In the genomic region with DNA sequence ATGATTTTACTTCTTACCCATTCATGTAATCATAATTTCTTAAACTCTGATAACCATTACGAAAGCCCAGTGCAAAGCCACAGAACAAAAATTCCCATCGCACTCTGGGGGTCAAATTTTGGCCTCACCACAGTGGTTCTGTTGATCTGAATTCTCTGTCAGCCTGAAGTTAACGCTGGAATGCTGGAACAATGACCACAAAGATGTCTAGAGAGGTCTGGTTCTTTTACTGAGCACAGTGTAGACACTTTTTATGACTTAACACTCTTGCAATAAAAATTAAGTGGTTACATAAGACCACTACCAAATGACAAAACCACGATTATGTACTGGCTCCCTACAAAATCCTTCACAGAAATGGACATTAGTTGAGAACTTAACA, we compare ENCODE assay signal across 18 cellular contexts.
DNase-seq lines count a peak whose midpoint lies in the region; ATAC-seq and TF ChIP-seq lines count a peak whose summit lies in the region.
"Had no signal": no experiment of that assay in that cellular context is flagged by ENCODE, and none has a peak within 500 bp of the region (broad histone marks: within the 10 kb centered on the region; RNA-seq: fewer than 3 reads in every experiment).

No MANE protein-coding gene starts in this region.

- intact Hi-C loops in uterus (cut with DNase I; ENCODE audit: low total_unique reads), result no loop called here

- WGBS in lung, 2 donors, result 51 to 63% methylated on average over 4 of the region's 4 CpGs

- no peaks in the 10 kb centered on the region for H3K27me3 ChIP-seq in lung (ENCODE audit: control insufficient read depth, insufficient read depth)
- no peaks in the 10 kb centered on the region for H3K27me3 ChIP-seq in uterus
- H3K27me3 ChIP-seq: dorsolateral prefrontal cortex had no signal

- TF ChIP-seq POLR2A in uterus (IDR thresholded peaks at IDR 0.05), result no peak

- ATAC-seq in lung (ENCODE audit: insufficient read depth, low FRiP score) (peak; percentile 71), SK-N-SH treated with all-trans-retinoic acid at 6 μM for 48 hours (no peak)
- ATAC-seq: foreskin keratinocyte had no signal

- H3K27ac ChIP-seq in lung (ENCODE audit: low read depth in 1 of 2, low read length in 1 of 2), result peak overlapping the region in 1 of 2 donors; percentile 76
- peak overlapping the region; percentile 26 to 46 for H3K27ac ChIP-seq in uterus
- H3K27ac ChIP-seq: foreskin keratinocyte, prostate gland had no signal

- DNase-seq in RPMI7951 (ENCODE audit: low read depth) (peak; percentile 14), fibroblast of mammary gland (ENCODE audit: low read depth) (peak; percentile 72), lung (ENCODE audit: low spot score) (no peak), uterus (peak in 1 of 2 donors; percentile 50), DMS53 (lab: John Stamatoyannopoulos, UW) (no peak), NCI-H1417 treated with DMSO at 0.1 percent for 48 hours (lab: John Stamatoyannopoulos, UW) (no peak), HT-29 (ENCODE audit: low spot score) (no peak)
- DNase-seq: activated CD4-positive, alpha-beta T cell treated with anti-CD3 and anti-CD28 coated beads, Interleukin-2, amount 50 U/mL, for 4 hours; activated T-cell treated with anti-CD3 and anti-CD28 coated beads, Interleukin-2, amount 50 U/mL, for 48 hours; dorsolateral prefrontal cortex; foreskin keratinocyte; MM.1S; NCI-H2107; NCI-H82; SHP77 treated with DMSO at 0.1 percent for 48 hours; stimulated activated CD8-positive, alpha-beta memory T cell treated with anti-CD3 and anti-CD28 coated beads, Interleukin-4, amount 100 ng/mL, for 48 hours had no signal

- H3K9me3 ChIP-seq in lung (ENCODE audit: control insufficient read depth in 2 of 2, insufficient read depth in 1 of 2, low read length in 1 of 2) (no peaks in the 10 kb centered on the region), uterus (no peaks in the 10 kb centered on the region)
- H3K9me3 ChIP-seq: prostate gland had no signal

- H3K4me3 ChIP-seq in fibroblast of mammary gland (ENCODE audit: control insufficient read depth, low read depth, low read length), result no peak overlapping the region
- H3K4me3 ChIP-seq in lung, result no peak overlapping the region
- H3K4me3 ChIP-seq in uterus, result no peak overlapping the region
- H3K4me3 ChIP-seq: prostate gland had no signal

- no peak for TF ChIP-seq CTCF in fibroblast of mammary gland (conservative IDR thresholded peaks at IDR 0.05; ENCODE audit: control insufficient read depth, insufficient read depth, low read depth, low read length)
- TF ChIP-seq CTCF in lung (IDR thresholded peaks at IDR 0.05; ENCODE audit: control extremely low read depth, extremely low read depth), result no peak
- no peak for TF ChIP-seq CTCF in uterus (IDR thresholded peaks at IDR 0.05)

- H3K36me3 ChIP-seq in lung (ENCODE audit: control insufficient read depth in 2 of 2, insufficient read depth in 2 of 2, low read length in 2 of 2), result no peaks in the 10 kb centered on the region
- H3K36me3 ChIP-seq in uterus, result no peaks in the 10 kb centered on the region
- H3K36me3 ChIP-seq: prostate gland had no signal

- H3K4me1 ChIP-seq in lung (ENCODE audit: control insufficient read depth in 2 of 2, insufficient read depth in 2 of 2, low read length in 2 of 2), result peaks cover 0 to 3% of the 10 kb centered on the region in 2 donors
- H3K4me1 ChIP-seq in uterus, result peaks cover 0 to 6% of the 10 kb centered on the region in 2 donors
- H3K4me1 ChIP-seq: foreskin keratinocyte had no signal

TF ChIP-seq in SK-N-SH treated with all-trans-retinoic acid at 6 μM for 48 hours, 23 proteins besides CTCF, POLR2A, EP300 and RAD21:
- TF ChIP-seq ESRRG (CRISPR knock-in tag; IDR thresholded peaks at IDR 0.05) (no peak), SNAI2 (CRISPR knock-in tag; IDR thresholded peaks at IDR 0.05) (no peak), RARB (CRISPR knock-in tag; IDR thresholded peaks at IDR 0.05) (no peak), OSR1 (CRISPR knock-in tag; IDR thresholded peaks at IDR 0.05) (no peak), ZNF565 (CRISPR knock-in tag; conservative IDR thresholded peaks at IDR 0.05; ENCODE audit: low read depth) (no peak), ZC3H10 (CRISPR knock-in tag; IDR thresholded peaks at IDR 0.05) (no peak), GLIS3 (CRISPR knock-in tag; IDR thresholded peaks at IDR 0.05) (no peak), TCF4 (CRISPR knock-in tag; IDR thresholded peaks at IDR 0.05; ENCODE audit: borderline replicate concordance) (no peak), PPARA (CRISPR knock-in tag; IDR thresholded peaks at IDR 0.05; ENCODE audit: borderline replicate concordance) (no peak), ZFP30 (CRISPR knock-in tag; IDR thresholded peaks at IDR 0.05) (no peak)
- TF ChIP-seq, protein P1, sequence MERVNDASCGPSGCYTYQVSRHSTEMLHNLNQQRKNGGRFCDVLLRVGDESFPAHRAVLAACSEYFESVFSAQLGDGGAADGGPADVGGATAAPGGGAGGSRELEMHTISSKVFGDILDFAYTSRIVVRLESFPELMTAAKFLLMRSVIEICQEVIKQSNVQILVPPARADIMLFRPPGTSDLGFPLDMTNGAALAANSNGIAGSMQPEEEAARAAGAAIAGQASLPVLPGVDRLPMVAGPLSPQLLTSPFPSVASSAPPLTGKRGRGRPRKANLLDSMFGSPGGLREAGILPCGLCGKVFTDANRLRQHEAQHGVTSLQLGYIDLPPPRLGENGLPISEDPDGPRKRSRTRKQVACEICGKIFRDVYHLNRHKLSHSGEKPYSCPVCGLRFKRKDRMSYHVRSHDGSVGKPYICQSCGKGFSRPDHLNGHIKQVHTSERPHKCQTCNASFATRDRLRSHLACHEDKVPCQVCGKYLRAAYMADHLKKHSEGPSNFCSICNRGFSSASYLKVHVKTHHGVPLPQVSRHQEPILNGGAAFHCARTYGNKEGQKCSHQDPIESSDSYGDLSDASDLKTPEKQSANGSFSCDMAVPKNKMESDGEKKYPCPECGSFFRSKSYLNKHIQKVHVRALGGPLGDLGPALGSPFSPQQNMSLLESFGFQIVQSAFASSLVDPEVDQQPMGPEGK (CRISPR knock-in tag; IDR thresholded peaks at IDR 0.05; ENCODE audit: borderline replicate concordance), result no peak
- TF ChIP-seq, protein P2, sequence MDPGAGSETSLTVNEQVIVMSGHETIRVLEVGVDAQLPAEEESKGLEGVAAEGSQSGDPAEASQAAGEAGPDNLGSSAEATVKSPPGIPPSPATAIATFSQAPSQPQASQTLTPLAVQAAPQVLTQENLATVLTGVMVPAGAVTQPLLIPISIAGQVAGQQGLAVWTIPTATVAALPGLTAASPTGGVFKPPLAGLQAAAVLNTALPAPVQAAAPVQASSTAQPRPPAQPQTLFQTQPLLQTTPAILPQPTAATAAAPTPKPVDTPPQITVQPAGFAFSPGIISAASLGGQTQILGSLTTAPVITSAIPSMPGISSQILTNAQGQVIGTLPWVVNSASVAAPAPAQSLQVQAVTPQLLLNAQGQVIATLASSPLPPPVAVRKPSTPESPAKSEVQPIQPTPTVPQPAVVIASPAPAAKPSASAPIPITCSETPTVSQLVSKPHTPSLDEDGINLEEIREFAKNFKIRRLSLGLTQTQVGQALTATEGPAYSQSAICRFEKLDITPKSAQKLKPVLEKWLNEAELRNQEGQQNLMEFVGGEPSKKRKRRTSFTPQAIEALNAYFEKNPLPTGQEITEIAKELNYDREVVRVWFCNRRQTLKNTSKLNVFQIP (CRISPR knock-in tag; IDR thresholded peaks at IDR 0.05; ENCODE audit: borderline replicate concordance, low read depth), result no peak

Comparison
In these comparisons a context has a peak if more than half of its experiments do, and no peak if none do; other contexts are left out.
1. DNase-seq: peak in RPMI7951 (single experiment) and fibroblast of mammary gland (single experiment); none in lung (single experiment), DMS53 (single experiment), NCI-H1417 treated with DMSO at 0.1 percent for 48 hours (single experiment) and HT-29 (single experiment).